ENCODE assay signal across 22 cellular contexts in genomic region chr5:159906957-159907356, GRCh38. TPM values are rescaled to one million over a fixed set of nuclear protein-coding genes. Genes with fewer than 3 reads are reported as not detected.
DNase-seq lines count a peak whose midpoint lies in the region; ATAC-seq and TF ChIP-seq lines count a peak whose summit lies in the region.
"Had no signal": no experiment of that assay in that cellular context is flagged by ENCODE, and none has a peak within 500 bp of the region (broad histone marks: within the 10 kb centered on the region; RNA-seq: fewer than 3 reads in every experiment).

No MANE protein-coding gene starts in this region.

- no CpG with 5 or more reads among the region's 3 CpGs for WGBS in neuronal stem cell (ENCODE audit: extremely low coverage in 2 of 2, insufficient read length in 2 of 2, insufficient replicate concordance in 1 of 2), 2 donors

- no TSS peak for BruUV-seq in Panc1 (replicated peaks; lab: Mats Ljungman, UMichigan)

- ATAC-seq in Panc1 = no peak
- peak; percentile 78 for ATAC-seq in left colon
- ATAC-seq in GM21529 (IDR thresholded peaks at IDR 0.05; ENCODE audit: unreplicated experiment) = no peak
- ATAC-seq: gastroesophageal sphincter, SK-N-SH treated with all-trans-retinoic acid at 6 μM for 48 hours, WTC11 had no signal

- H3K18ac ChIP-seq in neuronal stem cell (ENCODE audit: low read length) = no peak overlapping the region

- no peak overlapping the region for H2AFZ ChIP-seq in neuronal stem cell (ENCODE audit: low read length)

- no peak overlapping the region for H2BK12ac ChIP-seq in neuronal stem cell (ENCODE audit: low read length)

- H3K4ac ChIP-seq in neuronal stem cell (ENCODE audit: low read length) = no peak overlapping the region

- no peak overlapping the region for H2AK5ac ChIP-seq in neuronal stem cell (ENCODE audit: low read depth, low read length)

- in situ Hi-C loops in ACHN (cut with HindIII; ENCODE audit: low pct_ligation_motif_present, low pct_unique_long_range_greater_than_20kb, low sequenced_read_pairs) (no loop called here), Panc1 (cut with HindIII; ENCODE audit: low pct_unique_long_range_greater_than_20kb, low sequenced_read_pairs) (no loop called here)

- POLR2A ChIA-PET in Panc1 (lab: Charles Lee) = interaction anchor here (0.7 kb wide), 1 partner anchor 276 kb away, joined by 7 read pairs; no protein-coding TSS in a partner anchor

- H3K9me3 ChIP-seq in Panc1 (ENCODE audit: control insufficient read depth, insufficient read depth, low read depth, low read length) (no peaks in the 10 kb centered on the region), neuronal stem cell (replicated peaks in 1 of 2; ENCODE audit: control insufficient read depth in 2 of 2, insufficient read depth in 1 of 2, low read depth in 1 of 2, low read length in 2 of 2) (no peaks in the 10 kb centered on the region)
- H3K9me3 ChIP-seq: BE2C, esophagus squamous epithelium, gastroesophageal sphincter, testis had no signal

- H3K4me1 ChIP-seq in Panc1 (ENCODE audit: control insufficient read depth, insufficient read depth, low read length) (peaks cover 48% of the 10 kb centered on the region), neuronal stem cell (ENCODE audit: control insufficient read depth in 2 of 2, insufficient read depth in 1 of 2, low read depth in 1 of 2, low read length in 2 of 2) (peaks cover 2 to 12% of the 10 kb centered on the region in 2 donors)
- H3K4me1 ChIP-seq: BE2C, gastroesophageal sphincter had no signal

- no peak overlapping the region for H3K23ac ChIP-seq in neuronal stem cell (ENCODE audit: low read depth, low read length, poor library complexity)

- H4K8ac ChIP-seq in neuronal stem cell (ENCODE audit: low read depth, low read length) = no peak overlapping the region

- H3K4me3 ChIP-seq in Panc1 (ENCODE audit: low read depth in 2 of 2, low read length in 2 of 2) (no peak overlapping the region), neuronal stem cell (ENCODE audit: low read length in 2 of 2) (no peak overlapping the region)
- H3K4me3 ChIP-seq: esophagus squamous epithelium, gastroesophageal sphincter, testis had no signal

- H4K91ac ChIP-seq in neuronal stem cell (ENCODE audit: low read depth, low read length, poor library complexity) = no peak overlapping the region

- no peak overlapping the region for H3K4me2 ChIP-seq in neuronal stem cell (ENCODE audit: insufficient read depth, low read length, poor library complexity, severe bottlenecking)

- no peak overlapping the region for H2BK15ac ChIP-seq in neuronal stem cell (ENCODE audit: low read length)

- H3K36me3 ChIP-seq in Panc1 (ENCODE audit: control insufficient read depth, insufficient read depth, low read length) (no peaks in the 10 kb centered on the region), neuronal stem cell (replicated peaks in 1 of 2; ENCODE audit: control insufficient read depth in 2 of 2, insufficient read depth in 2 of 2, low read length in 2 of 2) (no peaks in the 10 kb centered on the region)
- H3K36me3 ChIP-seq: BE2C, esophagus squamous epithelium, gastroesophageal sphincter had no signal

- no peak overlapping the region for H2BK5ac ChIP-seq in neuronal stem cell (ENCODE audit: low read length)

- H3K14ac ChIP-seq in neuronal stem cell (ENCODE audit: low read length) = no peak overlapping the region

- no peak for TF ChIP-seq CTCF in Panc1 (IDR thresholded peaks at IDR 0.05)

- intact Hi-C loops in Panc1 (cut with micrococcal nuclease; ENCODE audit: unreplicated experiment) = no loop called here
- intact Hi-C loops in left colon (cut with DNase I, micrococcal nuclease) = no loop called here

- H3K79me1 ChIP-seq in neuronal stem cell (ENCODE audit: low read depth, low read length) = no peaks in the 10 kb centered on the region

- H2BK120ac ChIP-seq in neuronal stem cell (ENCODE audit: low read depth, low read length) = no peak overlapping the region

- peak; percentile 15 for DNase-seq in ACHN
- DNase-seq in Panc1 (ENCODE audit: low read depth, low spot score) = no peak
- peak; percentile 47 to 81 for DNase-seq in left colon
- peak; percentile 64 for DNase-seq in renal cortical epithelial cell (ENCODE audit: low read depth)
- DNase-seq in SIG-M5 treated with dmso at 0.1 percent for 504 hours (lab: John Stamatoyannopoulos, UW; ENCODE audit: unreplicated experiment) = no peak
- DNase-seq in activated CD8-positive, alpha-beta memory T cell treated with anti-CD3 and anti-CD28 coated beads, Interleukin-2, amount 50 U/mL, for 4 hours = no peak
- no peak for DNase-seq in neuronal stem cell (ENCODE audit: low spot score)
- DNase-seq: activated naive CD8-positive, alpha-beta T cell treated with anti-CD3 and anti-CD28 coated beads for 36 hours; BE2C; DND-41; effector memory CD4-positive, alpha-beta T cell; esophagus squamous epithelium; GOT3; kidney; NCI-H1105 treated with DMSO at 0.1 percent for 48 hours; NCI-H524; stimulated activated CD4-positive, alpha-beta T cell treated with anti-CD3 and anti-CD28 coated beads, Interleukin-1b, Interleukin-23, amount 100 ng/mL, for 48 hours; testis had no signal

- H3K27ac ChIP-seq in Panc1 (ENCODE audit: low read length) (peak overlapping the region; percentile 5; the same call in 1 of the 2 replicates), neuronal stem cell (replicated peaks; ENCODE audit: low read length) (no peak overlapping the region)
- H3K27ac ChIP-seq: esophagus squamous epithelium, gastroesophageal sphincter, testis had no signal

- H3K27me3 ChIP-seq in Panc1 (ENCODE audit: control insufficient read depth, insufficient read depth, low read length) (no peaks in the 10 kb centered on the region), neuronal stem cell (ENCODE audit: control insufficient read depth in 3 of 3, insufficient read depth in 3 of 3, low read depth in 1 of 3, low read length in 3 of 3) (peaks cover 0 to 6% (median 0%) of the 10 kb centered on the region in 3 experiments)
- H3K27me3 ChIP-seq: testis had no signal

- H3K9ac ChIP-seq in neuronal stem cell (ENCODE audit: low read depth, low read length, poor library complexity) = no peak overlapping the region

- CTCF ChIA-PET in Panc1 (lab: Charles Lee) = no interaction called here

RNA-seq across cellular contexts. Expression of gene ADRA1B, which starts 9.3 kb away (rescaled TPM):
- total RNA-seq in Panc1 (2021; ENCODE audit: unreplicated experiment) = 8.3 TPM
- polyA plus RNA-seq in Panc1 (2012; ENCODE audit: insufficient read length) = 13.6 TPM
- total RNA-seq in left colon = 1 to 10 TPM; 1.1 to 2.5 TPM
- total RNA-seq in renal cortical epithelial cell = 1.6 and 5.4 TPM in 2 replicates
- polyA plus RNA-seq in neuronal stem cell (2013, experiment 1 of 2) = 0.14 TPM
- 0.18 TPM for polyA plus RNA-seq in neuronal stem cell (2013, experiment 2 of 2)
- total RNA-seq: activated naive CD8-positive, alpha-beta T cell treated with anti-CD3 and anti-CD28 coated beads for 36 hours had no signal

Comparison
In these comparisons a context has a peak if more than half of its experiments do, and no peak if none do; other contexts are left out.
1. DNase-seq: peak in ACHN (single experiment), left colon (2 of 2) and renal cortical epithelial cell (single experiment); none in Panc1 (single experiment), SIG-M5 treated with dmso at 0.1 percent for 504 hours (single experiment), activated CD8-positive, alpha-beta memory T cell treated with anti-CD3 and anti-CD28 coated beads, Interleukin-2, amount 50 U/mL, for 4 hours (single experiment) and neuronal stem cell (single experiment).